ENCODE assay signal across 32 cellular contexts in the genomic region with DNA sequence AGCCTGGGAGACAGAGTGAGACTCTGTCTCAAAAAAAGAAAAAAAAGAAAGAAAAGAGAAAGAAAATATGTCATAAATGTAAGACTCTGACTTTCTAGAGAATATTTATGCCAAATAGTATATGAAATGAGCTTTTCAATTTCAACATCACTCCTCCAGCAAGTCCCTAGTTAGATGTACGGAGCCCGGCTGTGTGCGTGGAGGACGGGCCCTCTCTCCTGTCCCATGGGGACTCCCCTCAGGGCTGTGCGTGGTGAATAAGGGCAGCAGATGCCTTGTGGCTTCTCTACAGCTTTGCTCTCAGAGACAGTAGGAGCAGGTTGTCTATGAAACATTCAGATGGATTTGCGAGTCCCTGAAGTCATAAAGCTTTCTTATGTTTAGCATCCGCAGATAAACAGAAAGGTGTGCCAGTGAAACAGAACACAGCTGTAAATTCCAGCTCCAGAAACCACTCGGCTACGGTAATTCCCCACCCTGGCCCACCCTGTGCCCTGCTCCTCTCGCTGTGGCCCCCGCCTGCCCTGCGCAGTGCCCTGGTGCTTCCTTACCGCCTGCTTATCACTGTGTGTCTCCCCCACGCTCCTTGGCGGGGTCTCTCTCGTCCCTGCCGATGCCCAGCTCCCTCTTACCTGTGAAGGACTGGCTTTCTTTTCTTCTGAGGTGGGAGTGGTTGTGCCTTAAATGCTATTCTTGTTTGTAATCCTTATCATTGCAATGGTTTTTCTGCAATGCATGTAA.
"Had no signal": no experiment of that assay in that cellular context is flagged by ENCODE, and none has a peak within 500 bp of the region (broad histone marks: within the 10 kb centered on the region; RNA-seq: fewer than 3 reads in every experiment).

No MANE protein-coding gene starts in this region.

- H3K27me3 ChIP-seq: adrenal gland, body of pancreas, esophagus muscularis mucosa, foreskin keratinocyte, gastrocnemius medialis had no signal

- H3K4me3 Mint-ChIP-seq: activated CD4-positive, alpha-beta memory T cell treated with anti-CD3 and anti-CD28 coated beads for 36 hours; activated CD4-positive, alpha-beta T cell treated with anti-CD3 and anti-CD28 coated beads for 36 hours; activated CD4-positive, alpha-beta T cell treated with anti-CD3 and anti-CD28 coated beads, Interleukin-2, amount 10 ng/mL, durations not matched to agents 24 days and 14 days; activated CD8-positive, alpha-beta memory T cell treated with anti-CD3 and anti-CD28 coated beads, Interleukin-2, amount 10 ng/mL, durations not matched to agents 7 days and 5 days; activated CD8-positive, alpha-beta T cell treated with anti-CD3 and anti-CD28 coated beads, Interleukin-2, amount 10 ng/mL, durations not matched to agents 7 days and 5 days; activated naive CD4-positive, alpha-beta T cell treated with anti-CD3 and anti-CD28 coated beads for 36 hours; activated naive CD4-positive, alpha-beta T cell treated with anti-CD3 and anti-CD28 coated beads, Interleukin-2, amount 50 U/mL, for 24 hours; activated naive CD8-positive, alpha-beta T cell treated with anti-CD3 and anti-CD28 coated beads for 36 hours; activated naive CD8-positive, alpha-beta T cell treated with anti-CD3 and anti-CD28 coated beads, Interleukin-2, amount 50 U/mL, for 24 hours; activated T-helper 17 cell treated with anti-CD3 and anti-CD28 coated beads, Interleukin-2, amount 50 U/mL, for 72 hours; effector memory CD8-positive, alpha-beta T cell; T-helper 17 cell; T-helper 2 cell treated with Interferon-gamma antibody and Interleukin-4, amounts not matched to agents 5 μg/mL and 100 μg/mL, for 36 hours had no signal

- ATAC-seq: activated CD4-positive, alpha-beta T cell treated with anti-CD3 and anti-CD28 coated beads for 36 hours; activated CD8-positive, alpha-beta memory T cell treated with anti-CD3 and anti-CD28 coated beads, Interleukin-2, amount 10 ng/mL, durations not matched to agents 7 days and 5 days; activated CD8-positive, alpha-beta T cell treated with anti-CD3 and anti-CD28 coated beads, Interleukin-2, amount 10 ng/mL, durations not matched to agents 7 days and 5 days; activated naive CD8-positive, alpha-beta T cell treated with anti-CD3 and anti-CD28 coated beads, Interleukin-2, amount 50 U/mL, for 24 hours; body of pancreas; effector memory CD8-positive, alpha-beta T cell; foreskin keratinocyte; gastrocnemius medialis; T-helper 17 cell had no signal

- H3K9me3 ChIP-seq: adrenal gland, body of pancreas, esophagus muscularis mucosa, gastrocnemius medialis had no signal

- H3K27ac ChIP-seq: adrenal gland, body of pancreas, esophagus muscularis mucosa, foreskin keratinocyte, gastrocnemius medialis had no signal

- H3K27ac Mint-ChIP-seq: activated CD4-positive, alpha-beta memory T cell treated with anti-CD3 and anti-CD28 coated beads for 36 hours; activated CD4-positive, alpha-beta T cell treated with anti-CD3 and anti-CD28 coated beads for 36 hours; activated CD4-positive, alpha-beta T cell treated with anti-CD3 and anti-CD28 coated beads, Interleukin-2, amount 10 ng/mL, durations not matched to agents 24 days and 14 days; activated CD8-positive, alpha-beta memory T cell treated with anti-CD3 and anti-CD28 coated beads, Interleukin-2, amount 10 ng/mL, durations not matched to agents 7 days and 5 days; activated CD8-positive, alpha-beta T cell treated with anti-CD3 and anti-CD28 coated beads, Interleukin-2, amount 10 ng/mL, durations not matched to agents 7 days and 5 days; activated naive CD4-positive, alpha-beta T cell treated with anti-CD3 and anti-CD28 coated beads for 36 hours; activated naive CD4-positive, alpha-beta T cell treated with anti-CD3 and anti-CD28 coated beads, Interleukin-2, amount 50 U/mL, for 24 hours; activated naive CD8-positive, alpha-beta T cell treated with anti-CD3 and anti-CD28 coated beads for 36 hours; activated naive CD8-positive, alpha-beta T cell treated with anti-CD3 and anti-CD28 coated beads, Interleukin-2, amount 50 U/mL, for 24 hours; activated T-helper 17 cell treated with anti-CD3 and anti-CD28 coated beads, Interleukin-2, amount 50 U/mL, for 72 hours; effector memory CD8-positive, alpha-beta T cell; T-helper 17 cell; T-helper 2 cell treated with Interferon-gamma antibody and Interleukin-4, amounts not matched to agents 5 μg/mL and 100 μg/mL, for 36 hours had no signal

- H3K27me3 Mint-ChIP-seq: activated CD4-positive, alpha-beta memory T cell treated with anti-CD3 and anti-CD28 coated beads for 36 hours; activated CD4-positive, alpha-beta T cell treated with anti-CD3 and anti-CD28 coated beads for 36 hours; activated CD4-positive, alpha-beta T cell treated with anti-CD3 and anti-CD28 coated beads, Interleukin-2, amount 10 ng/mL, durations not matched to agents 24 days and 14 days; activated CD8-positive, alpha-beta memory T cell treated with anti-CD3 and anti-CD28 coated beads, Interleukin-2, amount 10 ng/mL, durations not matched to agents 7 days and 5 days; activated naive CD4-positive, alpha-beta T cell treated with anti-CD3 and anti-CD28 coated beads, Interleukin-2, amount 50 U/mL, for 24 hours; activated naive CD8-positive, alpha-beta T cell treated with anti-CD3 and anti-CD28 coated beads for 36 hours; activated naive CD8-positive, alpha-beta T cell treated with anti-CD3 and anti-CD28 coated beads, Interleukin-2, amount 50 U/mL, for 24 hours; activated T-helper 17 cell treated with anti-CD3 and anti-CD28 coated beads, Interleukin-2, amount 50 U/mL, for 72 hours; effector memory CD8-positive, alpha-beta T cell; T-helper 17 cell had no signal

- H3K4me1 ChIP-seq: adrenal gland, body of pancreas, esophagus muscularis mucosa, foreskin keratinocyte, gastrocnemius medialis had no signal

- H3K4me1 Mint-ChIP-seq: activated CD4-positive, alpha-beta T cell treated with anti-CD3 and anti-CD28 coated beads for 36 hours; activated CD4-positive, alpha-beta T cell treated with anti-CD3 and anti-CD28 coated beads, Interleukin-2, amount 10 ng/mL, durations not matched to agents 24 days and 14 days; activated CD8-positive, alpha-beta memory T cell treated with anti-CD3 and anti-CD28 coated beads, Interleukin-2, amount 10 ng/mL, durations not matched to agents 7 days and 5 days; activated naive CD4-positive, alpha-beta T cell treated with anti-CD3 and anti-CD28 coated beads, Interleukin-2, amount 50 U/mL, for 24 hours; activated naive CD8-positive, alpha-beta T cell treated with anti-CD3 and anti-CD28 coated beads for 36 hours; activated naive CD8-positive, alpha-beta T cell treated with anti-CD3 and anti-CD28 coated beads, Interleukin-2, amount 50 U/mL, for 24 hours; activated T-helper 17 cell treated with anti-CD3 and anti-CD28 coated beads, Interleukin-2, amount 50 U/mL, for 72 hours had no signal

- H3K4me3 ChIP-seq: adrenal gland, body of pancreas, esophagus muscularis mucosa, gastrocnemius medialis had no signal

- H3K36me3 Mint-ChIP-seq: activated CD4-positive, alpha-beta memory T cell treated with anti-CD3 and anti-CD28 coated beads for 36 hours; activated CD8-positive, alpha-beta memory T cell treated with anti-CD3 and anti-CD28 coated beads, Interleukin-2, amount 10 ng/mL, durations not matched to agents 7 days and 5 days; activated naive CD4-positive, alpha-beta T cell treated with anti-CD3 and anti-CD28 coated beads, Interleukin-2, amount 50 U/mL, for 24 hours; activated naive CD8-positive, alpha-beta T cell treated with anti-CD3 and anti-CD28 coated beads for 36 hours had no signal

- H3K9me3 Mint-ChIP-seq: activated CD4-positive, alpha-beta memory T cell treated with anti-CD3 and anti-CD28 coated beads for 36 hours; activated CD4-positive, alpha-beta T cell treated with anti-CD3 and anti-CD28 coated beads, Interleukin-2, amount 10 ng/mL, durations not matched to agents 24 days and 14 days; activated naive CD4-positive, alpha-beta T cell treated with anti-CD3 and anti-CD28 coated beads for 36 hours; activated naive CD4-positive, alpha-beta T cell treated with anti-CD3 and anti-CD28 coated beads, Interleukin-2, amount 50 U/mL, for 24 hours; activated naive CD8-positive, alpha-beta T cell treated with anti-CD3 and anti-CD28 coated beads for 36 hours; activated naive CD8-positive, alpha-beta T cell treated with anti-CD3 and anti-CD28 coated beads, Interleukin-2, amount 50 U/mL, for 24 hours; activated T-helper 17 cell treated with anti-CD3 and anti-CD28 coated beads, Interleukin-2, amount 50 U/mL, for 72 hours; effector memory CD8-positive, alpha-beta T cell; T-helper 2 cell treated with Interferon-gamma antibody and Interleukin-4, amounts not matched to agents 5 μg/mL and 100 μg/mL, for 36 hours had no signal

- DNase-seq: activated CD4-positive, alpha-beta memory T cell treated with anti-CD3 and anti-CD28 coated beads for 36 hours; activated CD4-positive, alpha-beta T cell treated with anti-CD3 and anti-CD28 coated beads for 36 hours; activated CD4-positive, alpha-beta T cell treated with anti-CD3 and anti-CD28 coated beads, Interleukin-2, amount 10 ng/mL, durations not matched to agents 24 days and 14 days; activated CD4-positive, CD25-positive, alpha-beta regulatory T cell; activated CD4-positive, CD25-positive, alpha-beta regulatory T cell treated with anti-CD3 and anti-CD28 coated beads, Interleukin-2, amount 50 U/mL, for 72 hours; activated CD8-positive, alpha-beta memory T cell treated with anti-CD3 and anti-CD28 coated beads, Interleukin-2, amount 10 ng/mL, durations not matched to agents 7 days and 5 days; activated CD8-positive, alpha-beta memory T cell treated with anti-CD3 and anti-CD28 coated beads, Interleukin-2, amount 50 U/mL, for 4 hours; activated CD8-positive, alpha-beta T cell treated with anti-CD3 and anti-CD28 coated beads, Interleukin-2, amount 10 ng/mL, durations not matched to agents 7 days and 5 days; activated effector memory CD4-positive, alpha-beta T cell treated with Interleukin-2 at 50 U/mL for 16 hours; activated naive CD4-positive, alpha-beta T cell treated with anti-CD3 and anti-CD28 coated beads for 36 hours; activated naive CD8-positive, alpha-beta T cell treated with anti-CD3 and anti-CD28 coated beads for 36 hours; activated naive CD8-positive, alpha-beta T cell treated with anti-CD3 and anti-CD28 coated beads, Interleukin-2, amount 50 U/mL, for 24 hours; activated T-cell treated with anti-CD3 and anti-CD28 coated beads, Interleukin-2, amount 50 U/mL, for 1 hour; adrenal gland; amygdala; aorta; body of pancreas; caudate nucleus; cortex of kidney; dermis blood vessel endothelial cell; effector CD4-positive, alpha-beta T cell; effector memory CD8-positive, alpha-beta T cell; erythroblast; foreskin keratinocyte; gastrocnemius medialis; T-helper 1 cell; T-helper 17 cell; T1000 had no signal
